Comparison of ENCODE assay signal across 25 cellular contexts in genomic region chr14:83828406-83828805, GRCh38.
"Had no signal": no experiment of that assay in that cellular context is flagged by ENCODE, and none has a peak within 500 bp of the region (broad histone marks: within the 10 kb centered on the region; RNA-seq: fewer than 3 reads in every experiment).

No MANE protein-coding gene starts in this region.

- FAIRE-seq: colon had no signal

- H3K27ac ChIP-seq: ascending aorta, cardiac muscle cell had no signal

- H3K9me3 ChIP-seq: ascending aorta, SJCRH30 had no signal

- H3K4me1 ChIP-seq: ascending aorta had no signal

- H3K27me3 ChIP-seq: ascending aorta, cardiac muscle cell, SJCRH30 had no signal

- H3K4me3 ChIP-seq: ascending aorta, cardiac muscle cell, SJCRH30 had no signal

- H3K36me3 ChIP-seq: ascending aorta, cardiac muscle cell, SJCRH30 had no signal

- DNase-seq: activated CD4-positive, alpha-beta T cell treated with anti-CD3 and anti-CD28 coated beads for 4 hours; activated CD8-positive, alpha-beta memory T cell treated with anti-CD3 and anti-CD28 coated beads, Interleukin-2, amount 50 U/mL, for 4 hours; activated CD8-positive, alpha-beta T cell treated with anti-CD3 and anti-CD28 coated beads for 36 hours; activated gamma-delta T cell treated with Interleukin-2 at 50 U/mL for 16 hours; activated naive CD4-positive, alpha-beta T cell treated with anti-CD3 and anti-CD28 coated beads, Interleukin-2, amount 10 ng/mL, durations not matched to agents 7 days and 5 days; activated naive CD8-positive, alpha-beta T cell treated with anti-CD3 and anti-CD28 coated beads for 36 hours; activated T-cell treated with anti-CD3 and anti-CD28 coated beads, Interleukin-2, amount 50 U/mL, for 72 hours; amniotic stem cell; NCI-H1092; NCI-H1417; NCI-H2029; NCI-H2107; NCI-H2171 treated with DMSO at 0.1 percent for 48 hours; NCI-H345; NCI-H510A; NCI-H526 treated with DMSO at 0.1 percent for 48 hours; NCI-H82; Right ventricle myocardium superior; SW 1271 had no signal

- ATAC-seq: activated CD4-positive, CD25-positive, alpha-beta regulatory T cell treated with anti-CD3 and anti-CD28 coated beads, Interleukin-2, amount 50 U/mL, for 24 hours; activated CD8-positive, alpha-beta T cell treated with anti-CD3 and anti-CD28 coated beads for 36 hours; activated T-cell treated with anti-CD3 and anti-CD28 coated beads, Interleukin-2, amount 50 U/mL, for 72 hours; SK-N-SH treated with all-trans-retinoic acid at 6 μM for 48 hours had no signal
